9 cellular contexts compared by ENCODE assay signal in genomic region chr12:93990832-93991748, GRCh38.
DNase-seq lines count a peak whose midpoint lies in the region; ATAC-seq, FAIRE-seq and TF ChIP-seq lines count a peak whose summit lies in the region.
"Had no signal": no experiment of that assay in that cellular context is flagged by ENCODE, and none has a peak within 500 bp of the region (broad histone marks: within the 10 kb centered on the region; RNA-seq: fewer than 3 reads in every experiment).

No MANE protein-coding gene starts in this region.

- H3K27me3 ChIP-seq in HepG2 (ENCODE audit: control insufficient read depth in 1 of 2, insufficient read depth in 2 of 2, low read length in 2 of 2) = no peaks in the 10 kb centered on the region; a peak in 1 of 5 replicates
- no peaks in the 10 kb centered on the region for H3K27me3 ChIP-seq in transverse colon
- H3K27me3 ChIP-seq in tibial nerve = no peaks in the 10 kb centered on the region
- H3K27me3 ChIP-seq: BLaER1 treated with 17β-estradiol and CSF1 and Interleukin-3, amounts not matched to agents 10 nM and 100 nM had no signal

- TF ChIP-seq EP300 in HepG2 (IDR thresholded peaks at IDR 0.05; ENCODE audit: low read depth in 2 of 2, low read length in 2 of 2) (no peak), HepG2 (CRISPR knock-in tag; IDR thresholded peaks at IDR 0.05; ENCODE audit: borderline replicate concordance) (no peak), transverse colon (IDR thresholded peaks at IDR 0.05; ENCODE audit: low read depth) (no peak), tibial nerve (IDR thresholded peaks at IDR 0.05) (no peak)

- TF ChIP-seq RAD21 in HepG2 (CRISPR knock-in tag; IDR thresholded peaks at IDR 0.05) = no peak; the same call in 1 of the 2 replicates

- H3K4me2 ChIP-seq in HepG2 (ENCODE audit: low read depth, low read length) = peak overlapping the region; percentile 67

- H3K27ac ChIP-seq in HepG2 (ENCODE audit: extremely low read length, insufficient read depth, low read length) (no peak overlapping the region), transverse colon (no peak overlapping the region), tibial nerve (no peak overlapping the region)
- H3K27ac ChIP-seq: BLaER1 treated with 17β-estradiol and CSF1 and Interleukin-3, amounts not matched to agents 10 nM and 100 nM had no signal

- POLR2A ChIA-PET in HepG2 (lab: Yijun Ruan, JAX) = no interaction called here

- TF ChIP-seq CTCF in HepG2 (CRISPR knock-in tag; IDR thresholded peaks at IDR 0.05) (peak; percentile 82), transverse colon (IDR thresholded peaks at IDR 0.05) (peak in 3 of 5 experiments; percentile 10 to 17 (median 16)), tibial nerve (IDR thresholded peaks at IDR 0.05) (peak in 2 of 5 experiments; percentile 14 to 25)

- TF ChIP-seq POLR2A in HepG2 (IDR thresholded peaks at IDR 0.05; ENCODE audit: insufficient read depth in 1 of 2, low read depth in 2 of 2, low read length in 2 of 2) (no peak), transverse colon (IDR thresholded peaks at IDR 0.05) (no peak), tibial nerve (IDR thresholded peaks at IDR 0.05) (no peak)

- H3K4me1 ChIP-seq in HepG2 (ENCODE audit: insufficient read depth, low read length) (no peaks in the 10 kb centered on the region; the same call in 1 of the 2 replicates), transverse colon (no peaks in the 10 kb centered on the region), tibial nerve (no peaks in the 10 kb centered on the region)

- H3K9me3 ChIP-seq in HepG2 (ENCODE audit: low read length) (no peaks in the 10 kb centered on the region), transverse colon (no peaks in the 10 kb centered on the region), tibial nerve (no peaks in the 10 kb centered on the region)

- no peaks in the 10 kb centered on the region for H3K79me2 ChIP-seq in HepG2 (ENCODE audit: insufficient read depth, low read length)

- CTCF ChIA-PET in HepG2 (lab: Yijun Ruan, JAX; ENCODE audit: low intra/inter-chr PET ratio, low total read pairs) = interaction anchor here (1.4 kb wide), 1 partner anchor 488 kb away, joined by 5 read pairs; no protein-coding TSS in a partner anchor

- FAIRE-seq in HepG2 (lab: Jason Lieb, UNC) = peak; percentile 66

- 0 out of 2 replicates have a peak overlapping the region, but pooled peaks have one; percentile 0 for H3K9ac ChIP-seq in HepG2 (ENCODE audit: insufficient read depth, low read depth, low read length)
- H3K9ac ChIP-seq: BLaER1 treated with 17β-estradiol and CSF1 and Interleukin-3, amounts not matched to agents 10 nM and 100 nM had no signal

- in situ Hi-C loops in HepG2 (cut with HindIII; ENCODE audit: extremely low pct_ligation_motif_present, low pct_unique_long_range_greater_than_20kb) (loop anchor here (10.0 kb wide), 1 partner anchor 114 kb away; no protein-coding TSS in a partner anchor), transverse colon (cut with MboI; ENCODE audit: low pct_ligation_motif_present in 1 of 4, low pct_unique_long_range_greater_than_20kb in 1 of 4, low sequenced_read_pairs in 3 of 4) (loop anchor here in 2 of 4 donors (25.0 kb wide), 2 partner anchors 429 to 454 kb away; partner anchors contain the start of gene SOCS2 (in 1 of the 2))

- peak overlapping the region; percentile 43 for H2AFZ ChIP-seq in HepG2 (ENCODE audit: low read length)

- ATAC-seq in HepG2 = peak; percentile 100
- ATAC-seq in HG02852 (IDR thresholded peaks at IDR 0.05; ENCODE audit: unreplicated experiment) = no peak

- no peaks in the 10 kb centered on the region for H3K36me3 ChIP-seq in HepG2 (replicated peaks in 1 of 2; ENCODE audit: control insufficient read depth in 1 of 2, insufficient read depth in 2 of 2, low read length in 2 of 2)
- no peaks in the 10 kb centered on the region for H3K36me3 ChIP-seq in transverse colon
- no peaks in the 10 kb centered on the region for H3K36me3 ChIP-seq in tibial nerve
- H3K36me3 ChIP-seq: BLaER1 treated with 17β-estradiol and CSF1 and Interleukin-3, amounts not matched to agents 10 nM and 100 nM had no signal

- H3K4me3 ChIP-seq in HepG2 (replicated peaks in 1 of 3; ENCODE audit: insufficient read depth in 1 of 3, low read depth in 2 of 3, low read length in 3 of 3) = peak overlapping the region in 1 of 3 experiments; percentile 11; a peak in 1 of 6 replicates
- no peak overlapping the region for H3K4me3 ChIP-seq in transverse colon
- H3K4me3 ChIP-seq in tibial nerve = no peak overlapping the region
- H3K4me3 ChIP-seq: BLaER1 treated with 17β-estradiol and CSF1 and Interleukin-3, amounts not matched to agents 10 nM and 100 nM had no signal

- 21% methylated on average over 20 of the region's 20 CpGs for WGBS in HepG2 (ENCODE audit: low lambda C conversion rate)
- 60 to 68% methylated on average over 19 to 20 of the region's 20 CpGs for WGBS in transverse colon (ENCODE audit: low coverage in 1 of 2), 2 donors
- WGBS in tibial nerve, 2 donors = 37 to 43% methylated on average over 20 of the region's 20 CpGs

- DNase-seq in NCI-H526 (lab: John Stamatoyannopoulos, UW) (peak; percentile 4 to 5), NCI-H526 treated with DMSO at 0.1 percent for 48 hours (lab: John Stamatoyannopoulos, UW) (no peak), dermis microvascular lymphatic vessel endothelial cell (ENCODE audit: low read depth in 2 of 2) (peak; percentile 23 to 28), HepG2 (ENCODE audit: low spot score) (peak; percentile 45), transverse colon (no peak), tibial nerve (ENCODE audit: low spot score in 2 of 2) (no peak), RKO (ENCODE audit: low spot score) (no peak)

- BruUV-seq in HepG2 (replicated peaks; lab: Mats Ljungman, UMichigan) = no TSS peak

- intact Hi-C loops in HepG2 (cut with micrococcal nuclease; ENCODE audit: unreplicated experiment) = loop anchor here (5.0 kb wide), 2 partner anchors 86 to 111 kb away; no protein-coding TSS in a partner anchor
- intact Hi-C loops in transverse colon (cut with DNase I; ENCODE audit: low total_unique reads) = no loop called here

- H4K20me1 ChIP-seq in HepG2 (ENCODE audit: insufficient read depth, low read length) = no peaks in the 10 kb centered on the region
- H4K20me1 ChIP-seq: BLaER1 treated with 17β-estradiol and CSF1 and Interleukin-3, amounts not matched to agents 10 nM and 100 nM had no signal

TF ChIP-seq in HepG2, 621 proteins besides CTCF, POLR2A, EP300 and RAD21 (continues in another document):
- TF ChIP-seq ZBED4 (CRISPR knock-in tag; IDR thresholded peaks at IDR 0.05; ENCODE audit: borderline replicate concordance) = no peak
- TF ChIP-seq PATZ1 (CRISPR knock-in tag; IDR thresholded peaks at IDR 0.05) = peak; percentile 35; the same call in 1 of the 2 replicates
- TF ChIP-seq YEATS2 (CRISPR knock-in tag; IDR thresholded peaks at IDR 0.05; ENCODE audit: borderline replicate concordance) = no peak; the same call in 1 of the 2 replicates
- peak; percentile 77 for TF ChIP-seq STAG1 (CRISPR knock-in tag; IDR thresholded peaks at IDR 0.05)
- TF ChIP-seq ZNF138 (CRISPR knock-in tag; IDR thresholded peaks at IDR 0.05; ENCODE audit: low read depth) = no peak

Comparison
In these comparisons a context has a peak if more than half of its experiments do, and no peak if none do; other contexts are left out.
1. DNase-seq: peak in NCI-H526 (2 of 2), dermis microvascular lymphatic vessel endothelial cell (2 of 2) and HepG2 (single experiment); none in NCI-H526 treated with DMSO at 0.1 percent for 48 hours (single experiment), transverse colon (single experiment), tibial nerve (0 of 2) and RKO (single experiment).